ENCODE assay signal across 8 cellular contexts in genomic region chr3:197031315-197032285, GRCh38. TPM values are rescaled to one million over a fixed set of nuclear protein-coding genes. Genes with fewer than 3 reads are reported as not detected.
DNase-seq lines count a peak whose midpoint lies in the region; ATAC-seq, FAIRE-seq and TF ChIP-seq lines count a peak whose summit lies in the region.

No MANE protein-coding gene starts in this region.

- H3K27ac ChIP-seq in brain microvascular endothelial cell (peak overlapping the region; percentile 67), HepG2 (ENCODE audit: extremely low read length, insufficient read depth, low read length) (no peak overlapping the region), upper lobe of right lung (no peak overlapping the region)

- no peaks in the 10 kb centered on the region for H3K79me2 ChIP-seq in HepG2 (ENCODE audit: insufficient read depth, low read length)

- CTCF ChIA-PET in HepG2 (lab: Yijun Ruan, JAX; ENCODE audit: low intra/inter-chr PET ratio, low total read pairs): interaction anchor here (1.6 kb wide), 1 partner anchor 53 kb away, joined by 4 read pairs; no protein-coding TSS in a partner anchor

- intact Hi-C loops in HepG2 (cut with micrococcal nuclease; ENCODE audit: unreplicated experiment) (no loop called here), upper lobe of right lung (cut with DNase I) (no loop called here)

- H3K27me3 Mint-ChIP-seq in nephron progenitor cell (ENCODE audit: low read depth, poor library complexity): peaks cover 46% of the 10 kb centered on the region

- H3K9me3 ChIP-seq in HepG2 (ENCODE audit: low read length): no peaks in the 10 kb centered on the region
- H3K9me3 ChIP-seq in upper lobe of right lung: no peaks in the 10 kb centered on the region

- H3K4me2 ChIP-seq in HepG2 (ENCODE audit: low read depth, low read length): peak overlapping the region; percentile 47

- H3K9me3 Mint-ChIP-seq in nephron progenitor cell: no peaks in the 10 kb centered on the region

- WGBS in HepG2 (ENCODE audit: low lambda C conversion rate): 6% methylated on average over 12 of the region's 12 CpGs

- H3K27me3 ChIP-seq in brain microvascular endothelial cell (replicated peaks) (no peaks in the 10 kb centered on the region), HepG2 (ENCODE audit: control insufficient read depth in 1 of 2, insufficient read depth in 2 of 2, low read length in 2 of 2) (0 out of 5 replicates have a peak, but pooled peaks cover 0 to 7% of the 10 kb centered on the region in 2 experiments), upper lobe of right lung (no peaks in the 10 kb centered on the region)

- 0 out of 2 replicates have a peak overlapping the region, but pooled peaks have one; percentile 5 for H3K9ac ChIP-seq in HepG2 (ENCODE audit: insufficient read depth, low read depth, low read length)

- ATAC-seq in HepG2: peak; percentile 58
- ATAC-seq in upper lobe of right lung: peak; percentile 53
- no peak for ATAC-seq in HG03159 (IDR thresholded peaks at IDR 0.05; ENCODE audit: unreplicated experiment)

- no TSS peak for BruUV-seq in HepG2 (replicated peaks; lab: Mats Ljungman, UMichigan)

- H3K27ac Mint-ChIP-seq in nephron progenitor cell: no peak overlapping the region

- TF ChIP-seq CTCF in brain microvascular endothelial cell (IDR thresholded peaks at IDR 0.05; ENCODE audit: low read depth, low read length, missing control alignments): no peak
- no peak for TF ChIP-seq CTCF in HepG2 (CRISPR knock-in tag; IDR thresholded peaks at IDR 0.05)
- TF ChIP-seq CTCF in upper lobe of right lung (IDR thresholded peaks at IDR 0.05): no peak
- no peak for TF ChIP-seq CTCF in nephron progenitor cell (IDR thresholded peaks at IDR 0.05)

- H3K36me3 Mint-ChIP-seq in nephron progenitor cell (ENCODE audit: low read depth): no peaks in the 10 kb centered on the region

- TF ChIP-seq POLR2A in HepG2 (IDR thresholded peaks at IDR 0.05; ENCODE audit: insufficient read depth in 1 of 2, low read depth in 2 of 2, low read length in 2 of 2): no peak

- FAIRE-seq in HepG2 (lab: Jason Lieb, UNC): peak; percentile 65

- H3K36me3 ChIP-seq in brain microvascular endothelial cell (replicated peaks) (no peaks in the 10 kb centered on the region), HepG2 (replicated peaks in 1 of 2; ENCODE audit: control insufficient read depth in 1 of 2, insufficient read depth in 2 of 2, low read length in 2 of 2) (no peaks in the 10 kb centered on the region), upper lobe of right lung (no peaks in the 10 kb centered on the region)

- no peak overlapping the region for H2AFZ ChIP-seq in HepG2 (ENCODE audit: low read length)

- H3K4me1 ChIP-seq in HepG2 (ENCODE audit: insufficient read depth, low read length) (peaks cover 39% of the 10 kb centered on the region), upper lobe of right lung (peaks cover 16% of the 10 kb centered on the region)

- no peaks in the 10 kb centered on the region for H4K20me1 ChIP-seq in HepG2 (ENCODE audit: insufficient read depth, low read length)

- POLR2A ChIA-PET in HepG2 (lab: Yijun Ruan, JAX): interaction anchor here (1.4 kb wide), 1 partner anchor 42 kb away, joined by 6 read pairs; no protein-coding TSS in a partner anchor

- DNase-seq in stimulated activated CD4-positive, alpha-beta T cell treated with anti-CD3 and anti-CD28 coated beads, Interleukin-1b, Interleukin-23, amount 100 ng/mL, for 48 hours: peak; percentile 60
- DNase-seq in stimulated activated CD4-positive, alpha-beta T cell treated with anti-CD3 and anti-CD28 coated beads, Interleukin-2, amount 100 ng/mL, for 24 hours: no peak
- DNase-seq in brain microvascular endothelial cell (peak; percentile 98), HepG2 (ENCODE audit: low spot score) (peak; percentile 96), upper lobe of right lung (no peak), NCI-H526 (lab: John Stamatoyannopoulos, UW) (no peak), nephron progenitor cell (no peak)

- H3K4me3 ChIP-seq in brain microvascular endothelial cell (ENCODE audit: low read depth, low read length): no peak overlapping the region
- no peak overlapping the region for H3K4me3 ChIP-seq in HepG2 (replicated peaks in 1 of 3; ENCODE audit: insufficient read depth in 1 of 3, low read depth in 2 of 3, low read length in 3 of 3)
- no peak overlapping the region for H3K4me3 ChIP-seq in upper lobe of right lung

- TF ChIP-seq EP300 in HepG2 (IDR thresholded peaks at IDR 0.05; ENCODE audit: low read depth in 2 of 2, low read length in 2 of 2) (peak in 1 of 2 experiments; percentile 16; a peak in 1 of 4 replicates), HepG2 (CRISPR knock-in tag; IDR thresholded peaks at IDR 0.05; ENCODE audit: borderline replicate concordance) (no peak)

- H3K4me1 Mint-ChIP-seq in nephron progenitor cell: peaks cover 6% of the 10 kb centered on the region

- no peak for TF ChIP-seq RAD21 in HepG2 (CRISPR knock-in tag; IDR thresholded peaks at IDR 0.05)

- in situ Hi-C loops in brain microvascular endothelial cell (cut with HindIII; ENCODE audit: low pct_ligation_motif_present, low sequenced_read_pairs): no loop called here
- in situ Hi-C loops in HepG2 (cut with HindIII; ENCODE audit: extremely low pct_ligation_motif_present, low pct_unique_long_range_greater_than_20kb): loop anchor here (5.0 kb wide), 1 partner anchor 54 kb away; no protein-coding TSS in a partner anchor

- no peak overlapping the region for H3K4me3 Mint-ChIP-seq in nephron progenitor cell

TF ChIP-seq in HepG2, 621 proteins besides CTCF, POLR2A, EP300 and RAD21 (continues in another document):
- TF ChIP-seq BHLHE40 (IDR thresholded peaks at IDR 0.05; ENCODE audit: low read length) (peak; percentile 75), POLR2G (IDR thresholded peaks at IDR 0.05; ENCODE audit: low read depth, low read length) (no peak), SAP130 (CRISPR knock-in tag; IDR thresholded peaks at IDR 0.05; ENCODE audit: low read depth) (peak; percentile 57; the same call in 1 of the 2 replicates), ARNT2 (CRISPR knock-in tag; IDR thresholded peaks at IDR 0.05; ENCODE audit: low read depth) (no peak), ZNF878 (CRISPR knock-in tag; IDR thresholded peaks at IDR 0.05) (0 out of 2 replicates have a peak, but pooled peaks have one; percentile 50), SP2 (CRISPR knock-in tag; IDR thresholded peaks at IDR 0.05) (no peak), CREB1 (IDR thresholded peaks at IDR 0.05) (peak; percentile 86), CREB1 (CRISPR knock-in tag; IDR thresholded peaks at IDR 0.05) (no peak; the same call in 1 of the 2 replicates), JUND (CRISPR knock-in tag; IDR thresholded peaks at IDR 0.05) (peak; percentile 56; the same call in 1 of the 2 replicates), RFXAP (CRISPR knock-in tag; IDR thresholded peaks at IDR 0.05; ENCODE audit: borderline replicate concordance) (no peak), ATF7 (IDR thresholded peaks at IDR 0.05) (peak; percentile 5; the same call in 1 of the 2 replicates), ATF7 (CRISPR knock-in tag; IDR thresholded peaks at IDR 0.05) (no peak), MAFK (conservative IDR thresholded peaks at IDR 0.05 in 1 of 2, IDR thresholded peaks at IDR 0.05 in 1 of 2; ENCODE audit: low read length in 2 of 2) (0 out of 4 replicates have a peak, but pooled peaks of 1 of the 2 experiments have one; percentile 3), TARDBP (CRISPR knock-in tag; IDR thresholded peaks at IDR 0.05) (peak; percentile 30; the same call in 1 of the 2 replicates)
- TF ChIP-seq, protein P1, sequence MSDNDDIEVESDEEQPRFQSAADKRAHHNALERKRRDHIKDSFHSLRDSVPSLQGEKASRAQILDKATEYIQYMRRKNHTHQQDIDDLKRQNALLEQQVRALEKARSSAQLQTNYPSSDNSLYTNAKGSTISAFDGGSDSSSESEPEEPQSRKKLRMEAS (IDR thresholded peaks at IDR 0.05): peak; percentile 46; the same call in 1 of the 2 replicates
- TF ChIP-seq, protein P2, sequence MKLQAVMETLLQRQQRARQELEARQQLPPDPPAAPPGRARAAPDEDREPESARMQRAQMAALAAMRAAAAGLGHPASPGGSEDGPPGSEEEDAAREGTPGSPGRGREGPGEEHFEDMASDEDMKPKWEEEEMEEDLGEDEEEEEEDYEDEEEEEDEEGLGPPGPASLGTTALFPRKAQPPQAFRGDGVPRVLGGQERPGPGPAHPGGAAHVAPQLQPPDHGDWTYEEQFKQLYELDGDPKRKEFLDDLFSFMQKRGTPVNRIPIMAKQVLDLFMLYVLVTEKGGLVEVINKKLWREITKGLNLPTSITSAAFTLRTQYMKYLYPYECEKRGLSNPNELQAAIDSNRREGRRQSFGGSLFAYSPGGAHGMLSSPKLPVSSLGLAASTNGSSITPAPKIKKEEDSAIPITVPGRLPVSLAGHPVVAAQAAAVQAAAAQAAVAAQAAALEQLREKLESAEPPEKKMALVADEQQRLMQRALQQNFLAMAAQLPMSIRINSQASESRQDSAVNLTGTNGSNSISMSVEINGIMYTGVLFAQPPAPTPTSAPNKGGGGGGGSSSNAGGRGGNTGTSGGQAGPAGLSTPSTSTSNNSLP (IDR thresholded peaks at IDR 0.05; ENCODE audit: low read depth, low read length): 0 out of 2 replicates have a peak, but pooled peaks have one; percentile 21

RNA-seq across cellular contexts. Expression of gene MELTF, which starts 2.0 kb away (rescaled TPM):
- total RNA-seq in HepG2 (2016; rRNA removed; fragmentation: Illumina TruSeq; extraction: Trizol) (0.97 and 3.2 TPM in 2 replicates), upper lobe of right lung (2.3 TPM)
- total RNA-seq in HepG2 (2016; cell fraction: cytosol; rRNA removed; fragmentation: Illumina TruSeq; extraction: Trizol; ENCODE audit: low read depth): 1.2 and 1.3 TPM in 2 replicates
- 1.4 and 3.7 TPM in 2 replicates for total RNA-seq in HepG2 (2016; cell fraction: insoluble cytoplasmic fraction; rRNA removed; fragmentation: Illumina TruSeq; extraction: Trizol)
- total RNA-seq in HepG2 (2016; cell fraction: membrane; rRNA removed; fragmentation: Illumina TruSeq; extraction: Trizol): 0.99 and 1.4 TPM in 2 replicates
- 3.9 and 5.1 TPM in 2 replicates for total RNA-seq in HepG2 (2016; cell fraction: nucleus; rRNA removed; fragmentation: Illumina TruSeq; extraction: Trizol)
- 7.5 and 11.9 TPM in 2 replicates for polyA plus RNA-seq in HepG2 (2011; rRNA removed)
- polyA plus RNA-seq in HepG2 (2011; cell fraction: cytosol; rRNA removed): 7.7 TPM in 2 replicates
- 46.8 and 48.0 TPM in 2 replicates for polyA plus RNA-seq in HepG2 (2011; cell fraction: nucleus; rRNA removed)
- polyA plus RNA-seq in HepG2 (2012): 14.6 and 19.2 TPM in 2 replicates
- polyA plus RNA-seq in HepG2 (2016; cell fraction: cytosol; fragmentation: Illumina TruSeq; extraction: Trizol; ENCODE audit: low read depth): 0.49 and 0.59 TPM in 2 replicates
- 1.5 and 2.3 TPM in 2 replicates for polyA plus RNA-seq in HepG2 (2016; cell fraction: insoluble cytoplasmic fraction; fragmentation: Illumina TruSeq; extraction: Trizol; ENCODE audit: low read depth)
- 0.74 and 1.1 TPM in 2 replicates for polyA plus RNA-seq in HepG2 (2016; cell fraction: membrane; fragmentation: Illumina TruSeq; extraction: Trizol; ENCODE audit: low read depth)
- polyA plus RNA-seq in HepG2 (2016; cell fraction: nucleus; fragmentation: Illumina TruSeq; extraction: Trizol; ENCODE audit: insufficient read depth, low read depth): 6.7 and 9.2 TPM in 2 replicates
- polyA minus RNA-seq in HepG2 (2011; rRNA and poly(A)+ RNA removed; ENCODE audit: low replicate concordance): 4.9 and 17.9 TPM in 2 replicates
- polyA minus RNA-seq in HepG2 (2011; cell fraction: cytosol; rRNA and poly(A)+ RNA removed): 7.8 and 11.0 TPM in 2 replicates
- polyA minus RNA-seq in HepG2 (2011; cell fraction: nucleus; rRNA and poly(A)+ RNA removed): 14.8 and 17.5 TPM in 2 replicates

Comparison
In these comparisons a context has a peak if more than half of its experiments do, and no peak if none do; other contexts are left out.
1. DNase-seq: peak in stimulated activated CD4-positive, alpha-beta T cell treated with anti-CD3 and anti-CD28 coated beads, Interleukin-1b, Interleukin-23, amount 100 ng/mL, for 48 hours (single experiment), brain microvascular endothelial cell (single experiment) and HepG2 (single experiment); none in stimulated activated CD4-positive, alpha-beta T cell treated with anti-CD3 and anti-CD28 coated beads, Interleukin-2, amount 100 ng/mL, for 24 hours (0 of 2), upper lobe of right lung (single experiment), NCI-H526 (0 of 2) and nephron progenitor cell (single experiment).